ENCODE assay signal across 25 cellular contexts in genomic region chr19:38816131-38816750, GRCh38. TPM values are rescaled to one million over a fixed set of nuclear protein-coding genes. Genes with fewer than 3 reads are reported as not detected.
A peak's percentile ranks its signal among the peaks of the same experiment; 100 is the strongest.
DNase-seq lines count a peak whose midpoint lies in the region; FAIRE-seq and TF ChIP-seq lines count a peak whose summit lies in the region.
"Had no signal": no experiment of that assay in that cellular context is flagged by ENCODE, and none has a peak within 500 bp of the region (broad histone marks: within the 10 kb centered on the region; RNA-seq: fewer than 3 reads in every experiment).

No MANE protein-coding gene starts in this region.

- peaks cover 15 to 17% of the 10 kb centered on the region in 2 donors for H3K36me3 ChIP-seq in kidney (ENCODE audit: control insufficient read depth in 1 of 2, insufficient read depth in 2 of 2, low read length in 2 of 2)
- H3K36me3 ChIP-seq in transverse colon, result peaks cover 0 to 20% (median 4%) of the 10 kb centered on the region in 4 donors

- peaks cover 3% of the 10 kb centered on the region for H3K4me1 Mint-ChIP-seq in activated T-cell treated with anti-CD3 and anti-CD28 coated beads, Interleukin-2, amount 50 U/mL, for 24 hours (ENCODE audit: low read depth)

- H3K4me3 Mint-ChIP-seq in activated T-cell treated with anti-CD3 and anti-CD28 coated beads, Interleukin-2, amount 50 U/mL, for 24 hours, result no peak overlapping the region
- H3K4me3 Mint-ChIP-seq: CD8-positive, alpha-beta T cell; HFFc6 had no signal

- TF ChIP-seq EP300 in transverse colon (IDR thresholded peaks at IDR 0.05; ENCODE audit: low read depth), result no peak

- intact Hi-C loops in kidney (cut with DNase I), result no loop called here
- intact Hi-C loops in transverse colon (cut with DNase I; ENCODE audit: low total_unique reads), result no loop called here

- H3K9ac ChIP-seq in kidney (ENCODE audit: low read length in 2 of 2), result no peak overlapping the region

- no peak for DNase-seq in activated T-cell treated with anti-CD3 and anti-CD28 coated beads, Interleukin-2, amount 50 U/mL, for 24 hours
- no peak for DNase-seq in activated T-cell treated with anti-CD3 and anti-CD28 coated beads, Interleukin-2, amount 50 U/mL, for 1 hour
- DNase-seq in kidney (peak; percentile 57), transverse colon (no peak), ureter (ENCODE audit: low spot score) (no peak), GM13977 (ENCODE audit: low spot score) (no peak)
- DNase-seq: CD8-positive, alpha-beta T cell; HFFc6; IMR-90; NCI-H1417; NCI-H187; NCI-H2107; NCI-H2227 treated with DMSO at 0.1 percent for 48 hours; NCI-H524; NCI-H82; OCI-M1; RPMI8226; SHP77 treated with DMSO at 0.1 percent for 48 hours had no signal

- TF ChIP-seq CTCF in kidney (IDR thresholded peaks at IDR 0.05; ENCODE audit: borderline replicate concordance, extremely low read depth, insufficient read depth) (no peak), transverse colon (IDR thresholded peaks at IDR 0.05) (no peak), GM13977 (IDR thresholded peaks at IDR 0.05; ENCODE audit: extremely low read depth, insufficient read depth, missing control alignments) (no peak)

- H3K27ac ChIP-seq in kidney (ENCODE audit: low read depth in 2 of 2, low read length in 2 of 2), result no peak overlapping the region
- peak overlapping the region; percentile 85 to 94 (median 88) for H3K27ac ChIP-seq in transverse colon

- H3K4me1 ChIP-seq in kidney (ENCODE audit: control insufficient read depth in 1 of 2, insufficient read depth in 1 of 2, low read depth in 1 of 2, low read length in 2 of 2) (peaks cover 4 to 6% of the 10 kb centered on the region in 2 donors), transverse colon (peaks cover 4 to 66% (median 55%) of the 10 kb centered on the region in 4 donors)

- no peak for FAIRE-seq in kidney (lab: Jason Lieb, UNC)
- FAIRE-seq: A204.1, D721Med, GM12892, H1 had no signal

- no peaks in the 10 kb centered on the region for H3K27me3 Mint-ChIP-seq in activated T-cell treated with anti-CD3 and anti-CD28 coated beads, Interleukin-2, amount 50 U/mL, for 24 hours

- H3K4me3 ChIP-seq in kidney (ENCODE audit: low read length in 2 of 2) (no peak overlapping the region), transverse colon (no peak overlapping the region)

- H3K27ac Mint-ChIP-seq in activated T-cell treated with anti-CD3 and anti-CD28 coated beads, Interleukin-2, amount 50 U/mL, for 24 hours, result peak overlapping the region; percentile 64
- H3K27ac Mint-ChIP-seq: CD8-positive, alpha-beta T cell; HFFc6 had no signal

- no peak for TF ChIP-seq POLR2A in transverse colon (IDR thresholded peaks at IDR 0.05)

- in situ Hi-C loops in transverse colon (cut with MboI; ENCODE audit: low pct_ligation_motif_present in 1 of 4, low pct_unique_long_range_greater_than_20kb in 1 of 4, low sequenced_read_pairs in 3 of 4) (no loop called here), GM13977 (cut with MboI; ENCODE audit: low pct_unique_long_range_greater_than_20kb, low sequenced_read_pairs, unreplicated experiment) (no loop called here)

- no peaks in the 10 kb centered on the region for H3K9me3 Mint-ChIP-seq in activated T-cell treated with anti-CD3 and anti-CD28 coated beads, Interleukin-2, amount 50 U/mL, for 24 hours
- H3K9me3 Mint-ChIP-seq: CD8-positive, alpha-beta T cell; HFFc6 had no signal

- 95% methylated on average over 16 of the region's 18 CpGs; no CpG with 5 or more reads in 1 of the 2 donors for WGBS in transverse colon (ENCODE audit: low coverage in 1 of 2), 2 donors

- H3K9me3 ChIP-seq in kidney (ENCODE audit: control insufficient read depth in 1 of 2, low read length in 2 of 2) (no peaks in the 10 kb centered on the region), transverse colon (no peaks in the 10 kb centered on the region)

- no peaks in the 10 kb centered on the region for H3K27me3 ChIP-seq in transverse colon

- peaks cover 43% of the 10 kb centered on the region for H3K36me3 Mint-ChIP-seq in activated T-cell treated with anti-CD3 and anti-CD28 coated beads, Interleukin-2, amount 50 U/mL, for 24 hours (ENCODE audit: low read depth)

RNA-seq across cellular contexts. Expression of gene LGALS4, which starts 3.5 kb away (rescaled TPM):
- total RNA-seq in kidney, result 12.2 TPM
- 1.2 TPM for polyA plus RNA-seq in kidney (ENCODE audit: insufficient read depth, low read depth, low replicate concordance)
- 1,000 to 10,000 TPM; 1,815 to 4,845 (median 3,695) TPM for total RNA-seq in transverse colon
- total RNA-seq in ureter, result 9.2 TPM
- total RNA-seq: IMR-90, M059J had no signal

RNA-seq across cellular contexts. Expression of gene ECH1, which starts 15.4 kb away (rescaled TPM):
- total RNA-seq in kidney (167 TPM), transverse colon (100 to 1,000 TPM; 181 to 313 (median 228) TPM), ureter (175 TPM)
- polyA plus RNA-seq in kidney (ENCODE audit: insufficient read depth, low read depth, low replicate concordance), result 534 TPM

RNA-seq across cellular contexts. Expression of gene LGALS7B, which starts 27.2 kb away (rescaled TPM):
- total RNA-seq in kidney (not detected), transverse colon (not detected), ureter (not detected)
- polyA plus RNA-seq in kidney (ENCODE audit: insufficient read depth, low read depth, low replicate concordance), result 3.7 TPM
- total RNA-seq: CD8-positive, alpha-beta T cell; H1; HFFc6; HT1080; IMR-90; M059J had no signal
- polyA plus RNA-seq: BJ, IMR-90 had no signal

RNA-seq across cellular contexts. Expression of gene HNRNPL, which starts 33.5 kb away (rescaled TPM):
- 278 TPM for total RNA-seq in kidney
- 168 TPM for polyA plus RNA-seq in kidney (ENCODE audit: insufficient read depth, low read depth, low replicate concordance)
- 100 to 1,000 TPM; 139 to 200 (median 174) TPM for total RNA-seq in transverse colon
- total RNA-seq in ureter, result 295 TPM

RNA-seq across cellular contexts. Expression of gene LGALS7, which starts 42.9 kb away (rescaled TPM):
- total RNA-seq in kidney (1.3 TPM), transverse colon (not detected), ureter (not detected)
- not detected for polyA plus RNA-seq in kidney (ENCODE audit: insufficient read depth, low read depth, low replicate concordance)
- total RNA-seq: CD8-positive, alpha-beta T cell; H1; HFFc6; HT1080; IMR-90; M059J had no signal
- polyA plus RNA-seq: BJ, IMR-90 had no signal

Comparison
In these comparisons a context has a peak if more than half of its experiments do, and no peak if none do; other contexts are left out.
1. H3K27ac ChIP-seq: peak in transverse colon (4 of 4); none in kidney (0 of 2).
2. RNA of gene LGALS4, which starts 3.5 kb away (total RNA-seq): 1,815 to 4,845 TPM in transverse colon; 12.2 TPM in kidney (single experiment) and 9.2 TPM in ureter (single experiment); every median in the first group is over 100 times any median in the second.